ENCODE assay signal across 1 cellular context in the genomic region with DNA sequence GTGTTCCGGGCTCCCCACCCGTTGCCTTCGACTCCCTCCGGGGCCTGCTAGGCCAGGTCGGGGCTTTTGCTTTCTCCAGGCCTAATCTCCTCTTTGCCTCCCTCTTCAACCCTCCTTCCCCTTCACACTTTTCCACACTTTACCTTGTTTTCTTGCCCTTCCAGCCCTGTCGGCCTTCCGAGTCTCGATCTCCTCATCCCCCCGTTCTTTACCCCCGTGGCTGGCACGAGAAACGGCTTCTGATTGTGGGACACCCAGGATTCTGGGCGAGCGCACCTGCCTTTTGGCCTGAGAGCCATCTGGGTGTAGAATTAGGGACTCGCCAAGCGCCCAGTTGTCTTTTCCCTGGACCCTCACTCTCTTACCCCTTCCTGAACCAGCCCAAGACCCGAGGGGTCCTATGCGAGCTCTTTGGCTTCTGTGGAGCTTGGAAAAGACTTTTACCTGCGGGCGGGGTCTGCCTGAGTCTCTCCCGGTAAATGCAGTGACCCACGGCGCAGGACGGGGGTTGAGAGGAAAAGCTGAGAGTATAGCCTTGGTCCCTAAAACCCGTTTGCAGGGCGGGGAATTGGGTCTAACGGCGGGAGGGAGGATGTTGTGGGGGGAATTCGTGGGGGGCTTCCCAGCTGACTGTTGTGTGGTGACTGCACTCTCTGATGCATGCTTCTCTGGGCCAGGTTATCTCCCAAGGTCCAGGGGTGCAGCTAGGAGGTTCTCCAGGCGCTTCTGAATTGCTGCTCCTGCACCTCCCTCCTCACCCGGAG.
TF ChIP-seq lines count a peak whose summit lies in the region.

No MANE protein-coding gene starts in this region.

TF ChIP-seq in GM23338, 12 proteins besides CTCF, POLR2A, EP300 and RAD21 (continued from another document):
- TF ChIP-seq, protein P1, sequence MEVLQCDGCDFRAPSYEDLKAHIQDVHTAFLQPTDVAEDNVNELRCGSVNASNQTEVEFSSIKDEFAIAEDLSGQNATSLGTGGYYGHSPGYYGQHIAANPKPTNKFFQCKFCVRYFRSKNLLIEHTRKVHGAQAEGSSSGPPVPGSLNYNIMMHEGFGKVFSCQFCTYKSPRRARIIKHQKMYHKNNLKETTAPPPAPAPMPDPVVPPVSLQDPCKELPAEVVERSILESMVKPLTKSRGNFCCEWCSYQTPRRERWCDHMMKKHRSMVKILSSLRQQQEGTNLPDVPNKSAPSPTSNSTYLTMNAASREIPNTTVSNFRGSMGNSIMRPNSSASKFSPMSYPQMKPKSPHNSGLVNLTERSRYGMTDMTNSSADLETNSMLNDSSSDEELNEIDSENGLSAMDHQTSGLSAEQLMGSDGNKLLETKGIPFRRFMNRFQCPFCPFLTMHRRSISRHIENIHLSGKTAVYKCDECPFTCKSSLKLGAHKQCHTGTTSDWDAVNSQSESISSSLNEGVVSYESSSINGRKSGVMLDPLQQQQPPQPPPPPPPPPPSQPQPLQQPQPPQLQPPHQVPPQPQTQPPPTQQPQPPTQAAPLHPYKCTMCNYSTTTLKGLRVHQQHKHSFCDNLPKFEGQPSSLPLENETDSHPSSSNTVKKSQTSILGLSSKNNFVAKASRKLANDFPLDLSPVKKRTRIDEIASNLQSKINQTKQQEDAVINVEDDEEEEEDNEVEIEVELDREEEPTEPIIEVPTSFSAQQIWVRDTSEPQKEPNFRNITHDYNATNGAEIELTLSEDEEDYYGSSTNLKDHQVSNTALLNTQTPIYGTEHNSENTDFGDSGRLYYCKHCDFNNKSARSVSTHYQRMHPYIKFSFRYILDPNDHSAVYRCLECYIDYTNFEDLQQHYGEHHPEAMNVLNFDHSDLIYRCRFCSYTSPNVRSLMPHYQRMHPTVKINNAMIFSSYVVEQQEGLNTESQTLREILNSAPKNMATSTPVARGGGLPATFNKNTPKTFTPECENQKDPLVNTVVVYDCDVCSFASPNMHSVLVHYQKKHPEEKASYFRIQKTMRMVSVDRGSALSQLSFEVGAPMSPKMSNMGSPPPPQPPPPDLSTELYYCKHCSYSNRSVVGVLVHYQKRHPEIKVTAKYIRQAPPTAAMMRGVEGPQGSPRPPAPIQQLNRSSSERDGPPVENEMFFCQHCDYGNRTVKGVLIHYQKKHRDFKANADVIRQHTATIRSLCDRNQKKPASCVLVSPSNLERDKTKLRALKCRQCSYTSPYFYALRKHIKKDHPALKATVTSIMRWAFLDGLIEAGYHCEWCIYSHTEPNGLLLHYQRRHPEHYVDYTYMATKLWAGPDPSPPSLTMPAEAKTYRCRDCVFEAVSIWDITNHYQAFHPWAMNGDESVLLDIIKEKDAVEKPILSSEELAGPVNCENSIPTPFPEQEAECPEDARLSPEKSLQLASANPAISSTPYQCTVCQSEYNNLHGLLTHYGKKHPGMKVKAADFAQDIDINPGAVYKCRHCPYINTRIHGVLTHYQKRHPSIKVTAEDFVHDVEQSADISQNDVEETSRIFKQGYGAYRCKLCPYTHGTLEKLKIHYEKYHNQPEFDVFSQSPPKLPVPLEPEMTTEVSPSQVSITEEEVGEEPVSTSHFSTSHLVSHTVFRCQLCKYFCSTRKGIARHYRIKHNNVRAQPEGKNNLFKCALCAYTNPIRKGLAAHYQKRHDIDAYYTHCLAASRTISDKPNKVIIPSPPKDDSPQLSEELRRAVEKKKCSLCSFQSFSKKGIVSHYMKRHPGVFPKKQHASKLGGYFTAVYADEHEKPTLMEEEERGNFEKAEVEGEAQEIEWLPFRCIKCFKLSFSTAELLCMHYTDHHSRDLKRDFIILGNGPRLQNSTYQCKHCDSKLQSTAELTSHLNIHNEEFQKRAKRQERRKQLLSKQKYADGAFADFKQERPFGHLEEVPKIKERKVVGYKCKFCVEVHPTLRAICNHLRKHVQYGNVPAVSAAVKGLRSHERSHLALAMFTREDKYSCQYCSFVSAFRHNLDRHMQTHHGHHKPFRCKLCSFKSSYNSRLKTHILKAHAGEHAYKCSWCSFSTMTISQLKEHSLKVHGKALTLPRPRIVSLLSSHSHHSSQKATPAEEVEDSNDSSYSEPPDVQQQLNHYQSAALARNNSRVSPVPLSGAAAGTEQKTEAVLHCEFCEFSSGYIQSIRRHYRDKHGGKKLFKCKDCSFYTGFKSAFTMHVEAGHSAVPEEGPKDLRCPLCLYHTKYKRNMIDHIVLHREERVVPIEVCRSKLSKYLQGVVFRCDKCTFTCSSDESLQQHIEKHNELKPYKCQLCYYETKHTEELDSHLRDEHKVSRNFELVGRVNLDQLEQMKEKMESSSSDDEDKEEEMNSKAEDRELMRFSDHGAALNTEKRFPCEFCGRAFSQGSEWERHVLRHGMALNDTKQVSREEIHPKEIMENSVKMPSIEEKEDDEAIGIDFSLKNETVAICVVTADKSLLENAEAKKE (CRISPR knock-in tag; IDR thresholded peaks at IDR 0.05) = no peak
